In genomic region chr5:107549567-107549966, GRCh38 we compare ENCODE assay signal across 20 cellular contexts.
DNase-seq lines count a peak whose midpoint lies in the region; ATAC-seq, FAIRE-seq and TF ChIP-seq lines count a peak whose summit lies in the region.
"Had no signal": no experiment of that assay in that cellular context is flagged by ENCODE, and none has a peak within 500 bp of the region (broad histone marks: within the 10 kb centered on the region; RNA-seq: fewer than 3 reads in every experiment).

No MANE protein-coding gene starts in this region.

- H3K27ac ChIP-seq in right atrium auricular region (no peak overlapping the region), H9 (ENCODE audit: insufficient read length, low read depth, low read length) (no peak overlapping the region), H1 (ENCODE audit: low read depth, low read length) (no peak overlapping the region), upper lobe of right lung (no peak overlapping the region)
- H3K27ac ChIP-seq: GM23248, KMS-11 had no signal

- H3K23ac ChIP-seq in H9 (ENCODE audit: insufficient read length, low read depth, low read length) (no peak overlapping the region), H1 (ENCODE audit: insufficient read length) (no peak overlapping the region)

- H3K27me3 ChIP-seq in right atrium auricular region (no peaks in the 10 kb centered on the region), H9 (ENCODE audit: insufficient read depth, low read length) (no peaks in the 10 kb centered on the region), H1 (replicated peaks in 1 of 4; ENCODE audit: control insufficient read depth in 3 of 4, extremely low read depth in 1 of 4, insufficient read depth in 3 of 4, low read length in 3 of 4) (no peaks in the 10 kb centered on the region), upper lobe of right lung (no peaks in the 10 kb centered on the region)

- H3K4me3 ChIP-seq in right atrium auricular region (no peak overlapping the region), H1 (ENCODE audit: extremely low read depth in 1 of 4, insufficient read depth in 2 of 4, low read depth in 3 of 4, low read length in 4 of 4) (no peak overlapping the region), upper lobe of right lung (no peak overlapping the region)
- H3K4me3 ChIP-seq: GM23248 had no signal

- H3K9me3 ChIP-seq in right atrium auricular region (no peaks in the 10 kb centered on the region), H9 (ENCODE audit: control insufficient read depth, low read depth, low read length) (no peaks in the 10 kb centered on the region), H1 (ENCODE audit: insufficient read depth in 2 of 2, low read depth in 1 of 2, low read length in 1 of 2) (no peaks in the 10 kb centered on the region), upper lobe of right lung (no peaks in the 10 kb centered on the region)

- no peaks in the 10 kb centered on the region for H4K20me1 ChIP-seq in H9 (ENCODE audit: control insufficient read depth, insufficient read depth, insufficient read length)
- peaks cover 0 to 3% of the 10 kb centered on the region in 2 experiments for H4K20me1 ChIP-seq in H1 (replicated peaks in 1 of 2; ENCODE audit: control insufficient read depth in 1 of 2, insufficient read depth in 2 of 2, low read length in 2 of 2)

- H4K5ac ChIP-seq in H9 (ENCODE audit: insufficient read length, low read depth, low read length): no peak overlapping the region
- H4K5ac ChIP-seq in H1 (ENCODE audit: insufficient read length, low read depth, low read length): no peak overlapping the region

- H3K14ac ChIP-seq in H9 (ENCODE audit: insufficient read depth, low read length) (no peak overlapping the region), H1 (ENCODE audit: insufficient read length) (no peak overlapping the region)

- H3K79me2 ChIP-seq in H9 (ENCODE audit: insufficient read depth, low read length): no peaks in the 10 kb centered on the region
- H3K79me2 ChIP-seq in H1 (ENCODE audit: control insufficient read depth in 1 of 2, insufficient read depth in 2 of 2, low read length in 2 of 2): peaks cover 0 to 5% of the 10 kb centered on the region in 2 experiments; a peak in 1 of 4 replicates

- no peak overlapping the region for H2AK5ac ChIP-seq in H9 (ENCODE audit: insufficient read length, low read length)
- H2AK5ac ChIP-seq in H1 (ENCODE audit: low read depth, low read length): no peak overlapping the region

- H3K23me2 ChIP-seq in H9 (ENCODE audit: insufficient read length, low read depth, low read length, poor library complexity, severe bottlenecking) (no peaks in the 10 kb centered on the region), H1 (ENCODE audit: low read depth, low read length) (no peaks in the 10 kb centered on the region)

- no peak overlapping the region for H3K9ac ChIP-seq in H9 (ENCODE audit: extremely low read depth, insufficient read length, low read length)
- H3K9ac ChIP-seq in H1 (replicated peaks in 1 of 4; ENCODE audit: extremely low read depth in 1 of 4, low read depth in 3 of 4, low read length in 3 of 4): no peak overlapping the region
- H3K9ac ChIP-seq: GM23248, KMS-11 had no signal

- H2BK120ac ChIP-seq in H9 (ENCODE audit: low read depth, low read length, poor library complexity, severe bottlenecking) (no peak overlapping the region), H1 (replicated peaks; ENCODE audit: low read depth, low read length) (no peak overlapping the region)

- no peaks in the 10 kb centered on the region for H3K79me1 ChIP-seq in H9 (ENCODE audit: insufficient read depth, low read depth, low read length, poor library complexity, severe bottlenecking)
- H3K79me1 ChIP-seq in H1 (ENCODE audit: low read depth, low read length): 0 out of 2 replicates have a peak, but pooled peaks cover 3% of the 10 kb centered on the region

- TF ChIP-seq CTCF in right atrium auricular region (IDR thresholded peaks at IDR 0.05): no peak
- TF ChIP-seq CTCF in H9 (conservative IDR thresholded peaks at IDR 0.05): no peak
- no peak for TF ChIP-seq CTCF in H1 (IDR thresholded peaks at IDR 0.05; ENCODE audit: control extremely low read depth in 1 of 3, insufficient read depth in 1 of 3, low read depth in 1 of 3, low read length in 3 of 3)
- no peak for TF ChIP-seq CTCF in upper lobe of right lung (IDR thresholded peaks at IDR 0.05)

- no peaks in the 10 kb centered on the region for H3K36me3 ChIP-seq in right atrium auricular region
- no peaks in the 10 kb centered on the region for H3K36me3 ChIP-seq in H1 (ENCODE audit: control insufficient read depth in 2 of 4, insufficient read depth in 4 of 4, low read length in 3 of 4)
- H3K36me3 ChIP-seq in upper lobe of right lung: no peaks in the 10 kb centered on the region

- H3K27me3 Mint-ChIP-seq in H9 (ENCODE audit: low read depth): no peaks in the 10 kb centered on the region
- H3K27me3 Mint-ChIP-seq: CD4-positive, CD25-positive, alpha-beta regulatory T cell; IgD-negative memory B cell had no signal

- no peak overlapping the region for H2BK12ac ChIP-seq in H9 (ENCODE audit: insufficient read length, low read depth, low read length)
- no peak overlapping the region for H2BK12ac ChIP-seq in H1 (ENCODE audit: low read depth, low read length)

- no peak for TF ChIP-seq RAD21 in H1 (IDR thresholded peaks at IDR 0.05 in 1 of 2, conservative IDR thresholded peaks at IDR 0.05 in 1 of 2; ENCODE audit: low read depth in 2 of 2, low read length in 2 of 2)

- no peaks in the 10 kb centered on the region for H3K9me3 Mint-ChIP-seq in H9
- H3K9me3 Mint-ChIP-seq: CD4-positive, CD25-positive, alpha-beta regulatory T cell; IgD-negative memory B cell had no signal

- H2BK20ac ChIP-seq in H9 (ENCODE audit: low read depth, low read length, poor library complexity, severe bottlenecking) (no peak overlapping the region), H1 (ENCODE audit: low read length) (no peak overlapping the region)

- peaks cover 39 to 42% of the 10 kb centered on the region in 2 experiments for H3K4me1 Mint-ChIP-seq in H9
- H3K4me1 Mint-ChIP-seq: CD4-positive, CD25-positive, alpha-beta regulatory T cell; IgD-negative memory B cell had no signal

- CTCF ChIA-PET in H1 (lab: Charles Lee; ENCODE audit: partially characterized antibody): interaction anchor here (0.6 kb wide), 1 partner anchor 57 kb away, joined by 3 read pairs; no protein-coding TSS in a partner anchor

- H3K4me1 ChIP-seq in right atrium auricular region: peaks cover 0 to 17% of the 10 kb centered on the region in 2 donors
- no peaks in the 10 kb centered on the region for H3K4me1 ChIP-seq in H9 (ENCODE audit: insufficient read depth, low read length)
- peaks cover 0 to 10% (median 2%) of the 10 kb centered on the region in 4 experiments; a peak in 3 of 7 replicates for H3K4me1 ChIP-seq in H1 (replicated peaks in 1 of 4; ENCODE audit: control insufficient read depth in 3 of 4, insufficient read depth in 4 of 4, low read length in 3 of 4)
- no peaks in the 10 kb centered on the region for H3K4me1 ChIP-seq in upper lobe of right lung

- H3K4ac ChIP-seq in H9 (ENCODE audit: low read depth, low read length): no peak overlapping the region
- no peak overlapping the region for H3K4ac ChIP-seq in H1 (replicated peaks; ENCODE audit: insufficient read length, low read depth, low read length)

- H3K36me3 Mint-ChIP-seq in H9 (ENCODE audit: insufficient read depth in 1 of 3, low read depth in 3 of 3): no peaks in the 10 kb centered on the region
- H3K36me3 Mint-ChIP-seq: CD4-positive, CD25-positive, alpha-beta regulatory T cell; IgD-negative memory B cell had no signal

- no peak for TF ChIP-seq POLR2A in H1 (IDR thresholded peaks at IDR 0.05; ENCODE audit: control extremely low read depth in 1 of 2, low read depth in 2 of 2, low read length in 2 of 2)

- H3K18ac ChIP-seq in H9 (ENCODE audit: insufficient read length, low read depth, low read length) (no peak overlapping the region), H1 (ENCODE audit: extremely low read depth, low read length) (no peak overlapping the region; the same call in 1 of the 2 replicates)

- H3K27ac Mint-ChIP-seq in H9: peak overlapping the region in 2 of 3 experiments; percentile 36 to 78; a peak in 3 of 7 replicates
- H3K27ac Mint-ChIP-seq: CD4-positive, CD25-positive, alpha-beta regulatory T cell; IgD-negative memory B cell had no signal

- H2BK15ac ChIP-seq in H9 (ENCODE audit: low read depth, low read length) (0 out of 2 replicates have a peak overlapping the region, but pooled peaks have one; percentile 97), H1 (ENCODE audit: low read length) (peak overlapping the region; percentile 1; the same call in 1 of the 2 replicates)

- H2BK5ac ChIP-seq in H9 (ENCODE audit: insufficient read length, low read length): no peak overlapping the region
- no peak overlapping the region for H2BK5ac ChIP-seq in H1 (ENCODE audit: low read depth, low read length)

- H4K8ac ChIP-seq in H9 (replicated peaks; ENCODE audit: insufficient read length, low read depth, low read length): no peak overlapping the region
- no peak overlapping the region for H4K8ac ChIP-seq in H1 (ENCODE audit: extremely low read depth, insufficient read depth, low read length)

- TF ChIP-seq EP300 in H1 (IDR thresholded peaks at IDR 0.05; ENCODE audit: borderline replicate concordance in 1 of 2, low read depth in 2 of 2, low read length in 2 of 2): no peak

- H3K56ac ChIP-seq in H9 (ENCODE audit: insufficient read length, low read depth, low read length) (no peak overlapping the region), H1 (replicated peaks; ENCODE audit: insufficient read length, low read depth, low read length) (no peak overlapping the region)

- H2AFZ ChIP-seq in H9 (ENCODE audit: low read length) (no peak overlapping the region), H1 (ENCODE audit: low read length) (no peak overlapping the region)
- H2AFZ ChIP-seq: GM23248 had no signal

- no peak overlapping the region for H3T11ph ChIP-seq in H9 (ENCODE audit: low read length)

- POLR2A ChIA-PET in H1 (lab: Charles Lee; ENCODE audit: partially characterized antibody): interaction anchor here (0.6 to 0.7 kb wide), 2 partner anchors 27 to 184 kb away, joined by 3 read pairs; no protein-coding TSS in a partner anchor

- H3K4me2 ChIP-seq in H9 (ENCODE audit: insufficient read depth, insufficient read length, low read length) (no peak overlapping the region), H1 (ENCODE audit: insufficient read depth in 1 of 2, low read depth in 2 of 2, low read length in 2 of 2) (no peak overlapping the region)
- H3K4me2 ChIP-seq: KMS-11 had no signal

- H3K4me3 Mint-ChIP-seq in H9: no peak overlapping the region
- H3K4me3 Mint-ChIP-seq: CD4-positive, CD25-positive, alpha-beta regulatory T cell; IgD-negative memory B cell had no signal

- no CpG with 5 or more reads among the region's 2 CpGs for WGBS in H9 (ENCODE audit: extremely low coverage, insufficient read length, low lambda C conversion rate)
- WGBS in H1 (ENCODE audit: extremely low coverage in 1 of 2, insufficient coverage in 1 of 2, insufficient read length in 1 of 2, insufficient replicate concordance in 2 of 2, low coverage in 1 of 2, low lambda C conversion rate in 2 of 2, missing lambda C conversion rate in 1 of 2), 2 experiments: 87% methylated on average over 2 of the region's 2 CpGs; no CpG with 5 or more reads in 1 of the 2 experiments

- no peak overlapping the region for H4K91ac ChIP-seq in H9 (ENCODE audit: insufficient read length, low read depth, low read length)
- H4K91ac ChIP-seq in H1 (replicated peaks; ENCODE audit: insufficient read length, low read length): no peak overlapping the region

- ATAC-seq in left ventricle myocardium superior (peak; percentile 31), upper lobe of right lung (peak; percentile 25), SK-N-SH treated with all-trans-retinoic acid at 6 μM for 48 hours (no peak)
- ATAC-seq: HCT116, Panc1 had no signal

- intact Hi-C loops in left ventricle myocardium superior (cut with micrococcal nuclease): no loop called here
- intact Hi-C loops in upper lobe of right lung (cut with DNase I): no loop called here

- FAIRE-seq in H1 (lab: Jason Lieb, UNC): no peak
- FAIRE-seq: D721Med had no signal

- DNase-seq in left ventricle myocardium superior (no peak), right atrium auricular region (ENCODE audit: low spot score) (no peak), H9 (no peak), H1 (ENCODE audit: low read depth in 1 of 2, low spot score in 2 of 2) (no peak), upper lobe of right lung (no peak)
- DNase-seq in stimulated activated CD4-positive, alpha-beta T cell treated with anti-CD3 and anti-CD28 coated beads, Interleukin-12 subunit alpha, Interleukin-12 subunit beta, amount 100 ng/mL, for 4 hours: no peak
- DNase-seq: CD4-positive, CD25-positive, alpha-beta regulatory T cell; GM23248; MM.1S; NCI-H1694; NCI-H2029 treated with DMSO at 0.1 percent for 48 hours; NCI-H446 treated with DMSO at 0.1 percent for 48 hours; NCI-H526; SHP77 treated with DMSO at 0.1 percent for 48 hours had no signal
